8 cellular contexts compared by ENCODE assay signal in the genomic region with DNA sequence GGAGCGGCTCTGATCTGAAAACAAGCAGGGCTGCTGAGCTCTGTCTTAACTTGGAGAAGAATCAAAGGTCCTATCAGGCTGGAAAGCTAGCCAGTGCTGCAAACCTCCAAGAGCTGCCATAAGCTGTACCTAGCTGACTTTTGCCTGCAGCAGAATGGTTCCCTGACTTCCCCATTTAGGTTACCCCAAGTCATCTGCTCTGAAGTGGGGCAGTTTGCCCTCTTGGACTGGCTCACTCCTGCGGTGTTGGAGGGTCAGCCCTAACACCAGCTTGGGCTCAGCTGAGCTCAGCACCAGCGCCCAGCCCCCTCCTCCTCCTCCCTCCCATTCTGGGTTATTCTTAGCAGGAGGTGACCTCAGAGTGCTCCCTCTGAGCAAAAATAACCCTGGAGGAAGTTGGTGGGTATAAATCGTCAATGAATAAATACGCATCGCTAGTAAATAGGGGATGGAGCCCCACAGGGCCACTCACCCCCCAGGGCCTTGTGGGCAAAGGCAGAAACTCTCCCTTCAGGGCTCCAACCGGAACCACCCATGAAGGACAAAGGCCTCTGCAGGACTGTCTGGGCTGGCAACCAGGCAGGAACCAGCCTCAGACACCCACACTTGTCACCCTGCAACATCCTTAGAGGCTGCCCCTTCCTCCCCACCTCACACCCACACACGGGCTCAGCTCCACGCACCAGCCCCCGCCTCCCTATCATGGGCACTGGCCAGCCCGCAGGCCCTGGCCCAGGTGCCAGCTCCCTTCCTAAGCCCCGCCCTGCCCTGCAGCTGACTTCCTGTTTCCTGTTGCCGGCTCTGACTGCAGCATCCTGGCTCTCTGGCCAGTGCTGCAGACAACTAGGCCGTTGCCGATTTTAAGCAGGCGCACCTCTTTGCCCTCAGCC. TPM values are rescaled to one million over a fixed set of nuclear protein-coding genes. Genes with fewer than 3 reads are reported as not detected.
A peak's percentile ranks its signal among the peaks of the same experiment; 100 is the strongest.
DNase-seq lines count a peak whose midpoint lies in the region; ATAC-seq and TF ChIP-seq lines count a peak whose summit lies in the region.

No MANE protein-coding gene starts in this region.

- peak; percentile 89 for ATAC-seq in GM18867 (IDR thresholded peaks at IDR 0.05; ENCODE audit: unreplicated experiment)
- ATAC-seq in HG03064 (IDR thresholded peaks at IDR 0.05; ENCODE audit: low read depth, unreplicated experiment), result peak; percentile 72

- CTCF ChIA-PET in A673 (lab: Charles Lee), result interaction anchor here (1.2 kb wide), 1 partner anchor 67 kb away, joined by 4 read pairs; no protein-coding TSS in a partner anchor

- H3K4me1 ChIP-seq in A673 (ENCODE audit: insufficient read depth, low read length, poor library complexity, severe bottlenecking) (peaks cover 53% of the 10 kb centered on the region), prostate gland (replicated peaks) (no peaks in the 10 kb centered on the region)

- H3K9me3 ChIP-seq in A673 (ENCODE audit: low read depth, low read length, poor library complexity, severe bottlenecking) (no peaks in the 10 kb centered on the region), prostate gland (no peaks in the 10 kb centered on the region)

- WGBS in prostate gland, result 26% methylated on average over 16 of the region's 16 CpGs

- peak; percentile 79 for DNase-seq in A673 (ENCODE audit: low spot score)
- peak; percentile 60 for DNase-seq in OCI-M1 (lab: John Stamatoyannopoulos, UW)
- peak; percentile 70 for DNase-seq in activated gamma-delta T cell (lab: John Stamatoyannopoulos, UW)
- peak; percentile 51 to 87 (median 76) for DNase-seq in head of caudate nucleus
- peak; percentile 39 for DNase-seq in prostate gland (ENCODE audit: low spot score)
- DNase-seq in NCI-H1694 (lab: John Stamatoyannopoulos, UW), result no peak

- POLR2A ChIA-PET in A673 (lab: Charles Lee; ENCODE audit: low non-redundant PET), result no interaction called here

- H3K36me3 ChIP-seq in A673 (ENCODE audit: insufficient read depth, low read length, poor library complexity, severe bottlenecking) (peaks cover 4% of the 10 kb centered on the region), prostate gland (no peaks in the 10 kb centered on the region)

- H3K27me3 ChIP-seq in A673 (replicated peaks; ENCODE audit: insufficient read depth, low read depth, low read length, poor library complexity), result no peaks in the 10 kb centered on the region
- H3K27me3 ChIP-seq in prostate gland (replicated peaks; ENCODE audit: insufficient read depth), result no peaks in the 10 kb centered on the region

- H3K4me3 ChIP-seq in A673 (ENCODE audit: low read depth, low read length, poor library complexity, severe bottlenecking) (no peak overlapping the region), prostate gland (no peak overlapping the region)

- intact Hi-C loops in A673 (cut with micrococcal nuclease; ENCODE audit: unreplicated experiment) (no loop called here), head of caudate nucleus (cut with DNase I) (no loop called here), prostate gland (cut with DNase I) (no loop called here)

- BruUV-seq in A673 (replicated peaks; lab: Mats Ljungman, UMichigan), result no TSS peak

- H3K27ac ChIP-seq in A673 (ENCODE audit: low read depth, low read length, poor library complexity, severe bottlenecking) (peak overlapping the region; percentile 53), prostate gland (peak overlapping the region; percentile 46 to 60)

- TF ChIP-seq POLR2A in prostate gland (IDR thresholded peaks at IDR 0.05), result no peak

- no peak for TF ChIP-seq CTCF in A673 (conservative IDR thresholded peaks at IDR 0.05; ENCODE audit: low read depth, low read length)
- TF ChIP-seq CTCF in prostate gland (IDR thresholded peaks at IDR 0.05), result no peak

RNA-seq across cellular contexts. Expression of gene DNMT3A, which starts 46.9 kb away (rescaled TPM):
- total RNA-seq in A673 (2021) (109 and 123 TPM in 2 replicates), prostate gland (10 to 100 TPM in 1 of 2 donors, 1 to 10 TPM in 1; 8.7 to 28.2 TPM)
